Comparison of ENCODE assay signal across 31 cellular contexts in the genomic region with DNA sequence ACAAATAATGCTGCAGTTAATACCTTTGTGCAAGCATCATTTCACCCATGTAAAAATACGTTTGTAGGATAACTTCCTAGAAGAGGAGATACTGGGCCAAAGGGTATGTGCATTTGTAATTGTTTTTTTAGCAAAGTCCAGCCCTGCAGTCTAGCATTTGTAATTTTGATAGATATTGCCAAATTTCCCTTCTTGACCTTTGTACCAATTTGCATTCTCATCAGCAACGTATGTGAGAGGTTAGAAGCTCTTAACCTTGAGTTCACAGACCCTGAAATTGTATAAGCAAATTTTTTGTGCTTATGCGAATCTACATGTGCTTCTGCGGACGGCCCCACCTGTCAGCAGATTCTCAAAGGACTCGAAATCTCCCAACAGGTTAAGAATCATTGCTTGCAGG. TPM values are rescaled to one million over a fixed set of nuclear protein-coding genes. Genes with fewer than 3 reads are reported as not detected.
"Had no signal": no experiment of that assay in that cellular context is flagged by ENCODE, and none has a peak within 500 bp of the region (broad histone marks: within the 10 kb centered on the region; RNA-seq: fewer than 3 reads in every experiment).

No MANE protein-coding gene starts in this region.

- H3K36me3 ChIP-seq: neutrophil, ovary, spleen, suprapubic skin, tibial artery, transverse colon, upper lobe of right lung, uterus had no signal

- H3K9me3 ChIP-seq: neutrophil, ovary, psoas muscle, spleen, suprapubic skin, testis, tibial artery, transverse colon, upper lobe of right lung, uterus had no signal

- H3K9ac ChIP-seq: parathyroid adenoma had no signal

- H3K27ac ChIP-seq: neutrophil, ovary, parathyroid adenoma, psoas muscle, skin epidermis, spleen, suprapubic skin, testis, tibial artery, transverse colon, upper lobe of right lung, uterus had no signal

- H2AFZ ChIP-seq: parathyroid adenoma had no signal

- H3K79me2 ChIP-seq: parathyroid adenoma had no signal

- DNase-seq: naive thymus-derived CD8-positive, alpha-beta T cell; nephron progenitor cell; nucleus accumbens; ovary; posterior cingulate gyrus; psoas muscle; right cardiac atrium; spleen; stimulated activated CD4-positive, alpha-beta T cell treated with anti-CD3 and anti-CD28 coated beads, Interleukin-12 subunit alpha, Interleukin-12 subunit beta, amount 100 ng/mL, for 4 hours; stimulated activated CD4-positive, alpha-beta T cell treated with anti-CD3 and anti-CD28 coated beads, Interleukin-1b, Interleukin-23, amount 100 ng/mL, for 48 hours; stimulated activated CD4-positive, alpha-beta T cell treated with anti-CD3 and anti-CD28 coated beads, Interleukin-4, amount 100 ng/mL, for 1 hour; stimulated activated CD4-positive, alpha-beta T cell treated with anti-CD3 and anti-CD28 coated beads, Interleukin-4, amount 100 ng/mL, for 4 hours; stimulated activated CD8-positive, alpha-beta memory T cell treated with anti-CD3 and anti-CD28 coated beads, Interleukin-4, amount 100 ng/mL, for 48 hours; stimulated activated naive CD4-positive, alpha-beta T cell; stimulated activated naive CD8-positive, alpha-beta T cell treated with anti-CD3 and anti-CD28 coated beads, Interleukin-15, amount 100 ng/mL, for 72 hours; stimulated activated naive CD8-positive, alpha-beta T cell treated with anti-CD3 and anti-CD28 coated beads, Interleukin-15, Interleukin-2, amounts not matched to agents 100 U/mL and 50 U/mL, for 24 hours; substantia nigra; testis; tibial artery; transverse colon; upper lobe of right lung; uterus had no signal

- ATAC-seq: naive thymus-derived CD8-positive, alpha-beta T cell; natural killer cell treated with Interleukin-12 subunit alpha and Interleukin-12 subunit beta and Interleukin-15 and Interleukin-18, amount 100 ng/mL, for 72 hours; psoas muscle; right cardiac atrium; sciatic nerve; stimulated activated memory B cell treated with anti-CD40 and anti-IgM and Interleukin-4, amounts not matched to agents 10 μg/mL and 1 μg/mL and 100 μg/mL, for 72 hours; stimulated activated naive CD8-positive, alpha-beta T cell treated with anti-CD3 and anti-CD28 coated beads, Interleukin-15, amount 100 ng/mL, for 72 hours; stimulated activated naive CD8-positive, alpha-beta T cell treated with anti-CD3 and anti-CD28 coated beads, Interleukin-15, Interleukin-2, amounts not matched to agents 100 U/mL and 50 U/mL, for 24 hours; upper lobe of right lung had no signal

- H3K4me2 ChIP-seq: smooth muscle cell had no signal

- H3K4me3 ChIP-seq: ovary, psoas muscle, skin epidermis, smooth muscle cell, spleen, suprapubic skin, testis, tibial artery, transverse colon, upper lobe of right lung, uterus had no signal

- H3K27me3 ChIP-seq: ovary, suprapubic skin, testis, transverse colon, uterus had no signal

- H3K4me1 ChIP-seq: parathyroid adenoma, psoas muscle, spleen, suprapubic skin, testis, tibial artery, transverse colon, upper lobe of right lung, uterus had no signal

RNA-seq across cellular contexts. Expression of gene FRMPD1, which starts 39.7 kb away (rescaled TPM):
- total RNA-seq: naive thymus-derived CD8-positive, alpha-beta T cell; natural killer cell treated with Interleukin-12 subunit alpha and Interleukin-12 subunit beta and Interleukin-15 and Interleukin-18, amount 100 ng/mL, for 72 hours; osteoblast; upper lobe of right lung had no signal
- polyA plus RNA-seq: naive thymus-derived CD8-positive, alpha-beta T cell; smooth muscle cell had no signal
